ENCODE assay signal across 37 cellular contexts in the genomic region with DNA sequence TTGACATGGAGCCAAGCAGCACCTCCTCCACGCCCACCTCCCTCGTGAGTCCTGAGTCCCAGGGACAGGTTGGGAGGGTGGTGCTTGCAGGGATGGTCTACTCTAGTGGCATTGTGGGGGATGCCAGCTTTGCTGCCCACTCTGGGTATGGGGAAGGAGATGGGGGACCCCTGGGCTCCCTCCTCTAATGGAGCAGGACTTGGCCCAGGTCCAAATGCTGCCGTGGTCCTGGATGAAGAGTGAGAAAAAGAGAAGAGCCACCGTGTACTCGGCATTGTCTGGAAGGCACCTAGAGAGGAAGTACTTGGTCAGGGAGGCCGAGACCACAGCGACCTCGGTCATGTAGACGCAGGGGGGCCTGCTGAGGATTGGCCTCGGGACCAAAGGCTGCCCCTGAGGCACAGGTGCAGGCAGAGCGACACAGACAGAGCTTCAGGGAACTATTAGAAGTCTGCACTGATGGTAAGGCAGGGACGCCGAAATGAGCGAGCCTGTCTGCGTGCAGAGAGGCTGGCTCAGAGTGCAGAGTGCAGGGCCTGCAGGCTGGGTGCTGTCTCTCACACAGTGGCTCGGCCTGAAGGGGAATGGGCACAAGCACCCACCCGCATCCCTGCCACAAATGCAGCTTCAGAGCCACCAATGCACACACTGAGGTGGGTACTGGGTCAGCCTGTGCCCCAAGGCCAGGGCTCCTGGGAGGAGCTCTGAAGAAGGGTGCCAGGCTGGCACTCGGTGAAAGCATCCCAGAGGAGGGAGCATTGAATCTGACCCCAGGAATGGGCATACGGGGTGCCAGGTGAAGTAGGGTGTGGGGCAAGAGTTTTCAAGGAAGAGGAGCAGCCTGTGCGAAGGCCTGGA. TPM values are rescaled to one million over a fixed set of nuclear protein-coding genes. Genes with fewer than 3 reads are reported as not detected.
"Had no signal": no experiment of that assay in that cellular context is flagged by ENCODE, and none has a peak within 500 bp of the region (broad histone marks: within the 10 kb centered on the region; RNA-seq: fewer than 3 reads in every experiment).

No MANE protein-coding gene starts in this region.

- ATAC-seq: activated CD8-positive, alpha-beta memory T cell treated with anti-CD3 and anti-CD28 coated beads, Interleukin-2, amount 10 ng/mL, durations not matched to agents 7 days and 5 days; activated naive CD4-positive, alpha-beta T cell treated with anti-CD3 and anti-CD28 coated beads, Interleukin-2, amount 50 U/mL, for 72 hours; activated T-cell treated with anti-CD3 and anti-CD28 coated beads, Interleukin-2, amount 50 U/mL, for 72 hours; activated T-helper 17 cell treated with anti-CD3 and anti-CD28 coated beads, Interleukin-2, amount 50 U/mL, for 72 hours; body of pancreas had no signal

- H3K9me3 Mint-ChIP-seq: activated CD4-positive, alpha-beta memory T cell treated with anti-CD3 and anti-CD28 coated beads, Interleukin-2, amount 10 ng/mL, durations not matched to agents 7 days and 5 days; activated naive CD4-positive, alpha-beta T cell treated with anti-CD3 and anti-CD28 coated beads, Interleukin-2, amount 50 U/mL, for 72 hours; activated T-cell treated with anti-CD3 and anti-CD28 coated beads, Interleukin-2, amount 50 U/mL, for 72 hours; activated T-helper 17 cell treated with anti-CD3 and anti-CD28 coated beads, Interleukin-2, amount 50 U/mL, for 72 hours had no signal

- H3K36me3 ChIP-seq: adrenal gland, MG63, Peyer's patch, WERI-Rb-1 had no signal

- FAIRE-seq: astrocyte had no signal

- DNase-seq: activated CD4-positive, alpha-beta memory T cell treated with anti-CD3 and anti-CD28 coated beads, Interleukin-2, amount 10 ng/mL, durations not matched to agents 7 days and 5 days; activated CD4-positive, alpha-beta T cell treated with anti-CD3 and anti-CD28 coated beads for 1 hour; activated CD4-positive, alpha-beta T cell treated with anti-CD3 and anti-CD28 coated beads for 48 hours; activated CD4-positive, CD25-positive, alpha-beta regulatory T cell; activated CD8-positive, alpha-beta memory T cell treated with anti-CD3 and anti-CD28 coated beads for 24 hours; activated CD8-positive, alpha-beta memory T cell treated with anti-CD3 and anti-CD28 coated beads, Interleukin-2, amount 10 ng/mL, durations not matched to agents 7 days and 5 days; activated CD8-positive, alpha-beta memory T cell treated with anti-CD3 and anti-CD28 coated beads, Interleukin-2, amount 50 U/mL, for 48 hours; activated effector memory CD4-positive, alpha-beta T cell treated with anti-CD3 and anti-CD28 coated beads, Interleukin-2, amount 50 U/mL, for 16 hours; activated naive CD4-positive, alpha-beta T cell treated with Interleukin-2 at 50 U/mL for 16 hours; activated T-cell treated with anti-CD3 and anti-CD28 coated beads, Interleukin-2, amount 50 U/mL, for 72 hours; adrenal gland; body of pancreas; caudate nucleus; cerebellar nuclear complex; Karpas-422; MG63; NCI-H1048; NCI-H1105 treated with DMSO at 0.1 percent for 48 hours; NCI-H1436; NCI-H1694; NCI-H1930; NCI-H2081 treated with DMSO at 0.1 percent for 48 hours; NCI-H345; NCI-H524 treated with DMSO at 0.1 percent for 48 hours; RPMI8226; SIG-M5; SW 1271; T-helper 1 cell; T-helper 2 cell; T-helper 9 cell; WERI-Rb-1 had no signal

- H3K4me1 ChIP-seq: adrenal gland, body of pancreas, Peyer's patch had no signal

- H3K4me3 Mint-ChIP-seq: activated CD4-positive, alpha-beta memory T cell treated with anti-CD3 and anti-CD28 coated beads, Interleukin-2, amount 10 ng/mL, durations not matched to agents 7 days and 5 days; activated CD8-positive, alpha-beta memory T cell treated with anti-CD3 and anti-CD28 coated beads, Interleukin-2, amount 10 ng/mL, durations not matched to agents 7 days and 5 days; activated T-cell treated with anti-CD3 and anti-CD28 coated beads, Interleukin-2, amount 50 U/mL, for 72 hours; activated T-helper 17 cell treated with anti-CD3 and anti-CD28 coated beads, Interleukin-2, amount 50 U/mL, for 72 hours had no signal

- H3K27ac ChIP-seq: adrenal gland, body of pancreas, Peyer's patch, WERI-Rb-1 had no signal

- H3K36me3 Mint-ChIP-seq: activated CD8-positive, alpha-beta memory T cell treated with anti-CD3 and anti-CD28 coated beads, Interleukin-2, amount 10 ng/mL, durations not matched to agents 7 days and 5 days; activated naive CD4-positive, alpha-beta T cell treated with anti-CD3 and anti-CD28 coated beads, Interleukin-2, amount 50 U/mL, for 72 hours had no signal

- H3K27ac Mint-ChIP-seq: activated CD4-positive, alpha-beta memory T cell treated with anti-CD3 and anti-CD28 coated beads, Interleukin-2, amount 10 ng/mL, durations not matched to agents 7 days and 5 days; activated CD8-positive, alpha-beta memory T cell treated with anti-CD3 and anti-CD28 coated beads, Interleukin-2, amount 10 ng/mL, durations not matched to agents 7 days and 5 days; activated naive CD4-positive, alpha-beta T cell treated with anti-CD3 and anti-CD28 coated beads, Interleukin-2, amount 50 U/mL, for 72 hours; activated T-cell treated with anti-CD3 and anti-CD28 coated beads, Interleukin-2, amount 50 U/mL, for 72 hours; activated T-helper 17 cell treated with anti-CD3 and anti-CD28 coated beads, Interleukin-2, amount 50 U/mL, for 72 hours had no signal

- H3K4me3 ChIP-seq: adrenal gland, body of pancreas, MG63, Peyer's patch had no signal

- H3K27me3 ChIP-seq: adrenal gland, body of pancreas, MG63, Peyer's patch had no signal

- H3K4me1 Mint-ChIP-seq: activated CD4-positive, alpha-beta memory T cell treated with anti-CD3 and anti-CD28 coated beads, Interleukin-2, amount 10 ng/mL, durations not matched to agents 7 days and 5 days; activated CD8-positive, alpha-beta memory T cell treated with anti-CD3 and anti-CD28 coated beads, Interleukin-2, amount 10 ng/mL, durations not matched to agents 7 days and 5 days; activated T-helper 17 cell treated with anti-CD3 and anti-CD28 coated beads, Interleukin-2, amount 50 U/mL, for 72 hours had no signal

- H3K9me3 ChIP-seq: adrenal gland, body of pancreas, MG63, Peyer's patch had no signal

RNA-seq across cellular contexts. Expression of a gene that starts 17.4 kb away (rescaled TPM):
- total RNA-seq: activated CD4-positive, alpha-beta memory T cell treated with anti-CD3 and anti-CD28 coated beads, Interleukin-2, amount 10 ng/mL, durations not matched to agents 7 days and 5 days; activated CD8-positive, alpha-beta memory T cell treated with anti-CD3 and anti-CD28 coated beads, Interleukin-2, amount 10 ng/mL, durations not matched to agents 7 days and 5 days; activated naive CD4-positive, alpha-beta T cell treated with anti-CD3 and anti-CD28 coated beads, Interleukin-2, amount 50 U/mL, for 72 hours; activated T-cell treated with anti-CD3 and anti-CD28 coated beads, Interleukin-2, amount 50 U/mL, for 72 hours; activated T-helper 17 cell treated with anti-CD3 and anti-CD28 coated beads, Interleukin-2, amount 50 U/mL, for 72 hours; astrocyte; NCI-H460; Peyer's patch; SK-MEL-5 had no signal
